8 cellular contexts compared by ENCODE assay signal in the genomic region with DNA sequence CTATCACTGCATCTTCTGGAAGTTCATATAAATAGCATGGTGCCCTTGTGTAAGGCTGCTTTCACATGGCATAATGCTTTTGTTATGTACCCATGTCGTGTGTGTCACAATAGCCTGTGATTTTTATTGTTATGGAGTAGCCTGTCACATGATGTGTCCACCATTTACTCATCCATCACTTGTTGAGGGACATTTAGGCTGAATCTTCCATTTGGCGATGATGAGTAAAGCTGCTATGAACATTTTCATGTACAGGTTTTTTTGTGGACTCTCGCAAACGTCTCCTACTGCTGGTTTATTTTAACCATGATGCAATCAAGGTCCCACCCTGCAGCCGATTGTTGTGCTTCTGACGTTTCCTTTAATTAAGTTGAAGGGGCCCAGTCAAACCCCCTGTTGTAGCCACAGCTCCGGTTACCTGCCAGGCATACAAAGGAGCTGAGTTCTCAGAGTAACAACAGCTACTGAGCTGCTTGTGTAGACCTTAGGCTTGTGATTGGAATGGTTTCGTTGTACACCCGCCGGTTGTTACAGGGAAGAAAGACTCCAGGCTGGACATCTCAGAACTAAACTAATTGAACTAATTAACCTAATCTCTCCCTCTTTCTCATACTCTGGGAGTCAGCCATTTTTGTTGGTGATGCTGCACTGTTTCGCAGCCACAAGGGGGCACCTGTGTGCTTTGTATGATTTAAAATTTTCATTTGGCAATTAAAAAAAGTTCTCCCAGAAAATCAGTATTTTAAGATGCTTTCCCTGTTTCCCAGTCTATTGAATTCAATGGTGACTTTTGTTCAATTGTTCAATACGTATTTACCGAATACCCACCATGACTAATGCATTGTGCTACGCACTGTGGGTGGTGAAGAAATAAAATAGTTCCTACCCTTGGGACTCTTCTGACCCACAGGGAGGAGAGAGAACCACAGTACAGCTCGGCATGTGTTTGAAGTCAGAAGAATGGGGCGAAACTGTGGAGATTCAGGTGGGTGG.
DNase-seq lines count a peak whose midpoint lies in the region; ATAC-seq, FAIRE-seq and TF ChIP-seq lines count a peak whose summit lies in the region.

No MANE protein-coding gene starts in this region.

- intact Hi-C loops in pancreas (cut with DNase I), result loop anchor here in 2 of 3 donors (5.0 kb wide), 3 partner anchors 281 to 736 kb away; no protein-coding TSS in a partner anchor

- H3K36me3 Mint-ChIP-seq in stimulated activated memory B cell treated with anti-CD40 and anti-IgM and Interleukin-4, amounts not matched to agents 10 μg/mL and 1 μg/mL and 100 μg/mL, for 72 hours, result no peaks in the 10 kb centered on the region

- no peak overlapping the region for H3K4me2 ChIP-seq in GM23248 (ENCODE audit: unreplicated experiment)

- H3K4me1 ChIP-seq in GM23248 (ENCODE audit: insufficient read depth), result peaks cover 14% of the 10 kb centered on the region
- H3K4me1 ChIP-seq in foreskin keratinocyte, result no peaks in the 10 kb centered on the region
- peaks cover 0 to 9% (median 0%) of the 10 kb centered on the region in 3 donors for H3K4me1 ChIP-seq in pancreas

- in situ Hi-C loops in GM23248 (cut with MboI), result no loop called here

- H3K27me3 Mint-ChIP-seq in stimulated activated memory B cell treated with anti-CD40 and anti-IgM and Interleukin-4, amounts not matched to agents 10 μg/mL and 1 μg/mL and 100 μg/mL, for 72 hours, result peaks cover 39% of the 10 kb centered on the region

- WGBS in GM23248 (ENCODE audit: low coverage in 1 of 2, low lambda C conversion rate in 2 of 2, missing lambda C conversion rate in 2 of 2), 2 experiments, result 29 to 32% methylated on average over 16 of the region's 16 CpGs
- 36 to 41% methylated on average over 16 of the region's 16 CpGs for WGBS in pancreas, 2 donors

- H3K27ac ChIP-seq in GM23248, result no peak overlapping the region
- H3K27ac ChIP-seq in foreskin keratinocyte, result no peak overlapping the region
- H3K27ac ChIP-seq in pancreas, result no peak overlapping the region

- H2AFZ ChIP-seq in GM23248, result peak overlapping the region; percentile 73

- H3K9me3 Mint-ChIP-seq in stimulated activated memory B cell treated with anti-CD40 and anti-IgM and Interleukin-4, amounts not matched to agents 10 μg/mL and 1 μg/mL and 100 μg/mL, for 72 hours, result no peaks in the 10 kb centered on the region

- no peak overlapping the region for H3K4me3 Mint-ChIP-seq in stimulated activated memory B cell treated with anti-CD40 and anti-IgM and Interleukin-4, amounts not matched to agents 10 μg/mL and 1 μg/mL and 100 μg/mL, for 72 hours

- ATAC-seq in foreskin keratinocyte (no peak), pancreas (peak in 3 of 4 donors; percentile 64 to 72 (median 69)), HG02981 (IDR thresholded peaks at IDR 0.05; ENCODE audit: unreplicated experiment) (no peak)
- no peak for ATAC-seq in stimulated activated memory B cell treated with anti-CD40 and anti-IgM and Interleukin-4, amounts not matched to agents 10 μg/mL and 1 μg/mL and 100 μg/mL, for 72 hours

- H3K4me3 ChIP-seq in GM23248 (no peak overlapping the region), pancreas (no peak overlapping the region)

- H3F3A ChIP-seq in GM23248 (ENCODE audit: insufficient read depth), result peaks cover 12% of the 10 kb centered on the region

- no peak overlapping the region for H3K9ac ChIP-seq in GM23248

- no peaks in the 10 kb centered on the region for H4K20me1 ChIP-seq in GM23248 (ENCODE audit: insufficient read depth)

- H3K79me2 ChIP-seq in GM23248 (ENCODE audit: insufficient read depth), result no peaks in the 10 kb centered on the region

- no peaks in the 10 kb centered on the region for H3K27me3 ChIP-seq in GM23248 (replicated peaks; ENCODE audit: insufficient read depth)
- no peaks in the 10 kb centered on the region for H3K27me3 ChIP-seq in foreskin keratinocyte
- no peaks in the 10 kb centered on the region for H3K27me3 ChIP-seq in pancreas

- TF ChIP-seq CTCF in foreskin keratinocyte (conservative IDR thresholded peaks at IDR 0.05) (peak; percentile 95), pancreas (IDR thresholded peaks at IDR 0.05) (peak; percentile 73 to 92 (median 90))

- DNase-seq in AG20443 (ENCODE audit: low spot score) (peak; percentile 68), GM23248 (peak; percentile 68), NCI-H82 (lab: John Stamatoyannopoulos, UW) (peak; percentile 67), foreskin keratinocyte (no peak), pancreas (peak in 3 of 6 donors; percentile 36 to 68 (median 57))
- peak; percentile 45 for DNase-seq in activated T-cell treated with anti-CD3 and anti-CD28 coated beads, Interleukin-2, amount 50 U/mL, for 48 hours

- H3K36me3 ChIP-seq in GM23248 (ENCODE audit: low read depth), result no peaks in the 10 kb centered on the region
- H3K36me3 ChIP-seq in pancreas, result no peaks in the 10 kb centered on the region

- H3K27ac Mint-ChIP-seq in stimulated activated memory B cell treated with anti-CD40 and anti-IgM and Interleukin-4, amounts not matched to agents 10 μg/mL and 1 μg/mL and 100 μg/mL, for 72 hours, result no peak overlapping the region

- H3K9me2 ChIP-seq in GM23248 (ENCODE audit: insufficient read depth), result no peaks in the 10 kb centered on the region

- FAIRE-seq in pancreas (lab: Jason Lieb, UNC), result peak; percentile 60

- H3K4me1 Mint-ChIP-seq in stimulated activated memory B cell treated with anti-CD40 and anti-IgM and Interleukin-4, amounts not matched to agents 10 μg/mL and 1 μg/mL and 100 μg/mL, for 72 hours, result peaks cover 5% of the 10 kb centered on the region

- H3K9me3 ChIP-seq in GM23248 (ENCODE audit: low read depth), result no peaks in the 10 kb centered on the region
- H3K9me3 ChIP-seq in pancreas, result no peaks in the 10 kb centered on the region

Comparison
In these comparisons a context has a peak if more than half of its experiments do, and no peak if none do; other contexts are left out.
1. DNase-seq: peak in AG20443 (single experiment), GM23248 (single experiment), NCI-H82 (single experiment) and activated T-cell treated with anti-CD3 and anti-CD28 coated beads, Interleukin-2, amount 50 U/mL, for 48 hours (2 of 2); none in foreskin keratinocyte (0 of 2).
2. ATAC-seq: peak in pancreas (3 of 4); none in foreskin keratinocyte (single experiment), HG02981 (single experiment) and stimulated activated memory B cell treated with anti-CD40 and anti-IgM and Interleukin-4, amounts not matched to agents 10 μg/mL and 1 μg/mL and 100 μg/mL, for 72 hours (single experiment).